Comparison of ENCODE assay signal across 7 cellular contexts in genomic region chr5:172787538-172787937, GRCh38. TPM values are rescaled to one million over a fixed set of nuclear protein-coding genes. Genes with fewer than 3 reads are reported as not detected.
DNase-seq lines count a peak whose midpoint lies in the region; ATAC-seq and TF ChIP-seq lines count a peak whose summit lies in the region.
"Not testable (repeated sequence)": the region's sequence is repeated elsewhere in the genome, so short reads cannot be mapped to it uniquely, and the experiment has no call there.

No MANE protein-coding gene starts in this region.

- not testable (repeated sequence) for TF ChIP-seq EP300 in upper lobe of left lung (IDR thresholded peaks at IDR 0.05)

- not testable (repeated sequence) for TF ChIP-seq CTCF in adrenal gland (IDR thresholded peaks at IDR 0.05); endodermal cell (conservative IDR thresholded peaks at IDR 0.05); spleen (IDR thresholded peaks at IDR 0.05 in 8 of 11, conservative IDR thresholded peaks at IDR 0.05 in 3 of 11); upper lobe of left lung (IDR thresholded peaks at IDR 0.05)

- not testable (repeated sequence) for H3K27ac Mint-ChIP-seq in endodermal cell

- H3K4me1 Mint-ChIP-seq in endodermal cell = peaks cover 13% of the 10 kb centered on the region

- not testable (repeated sequence) for H3K36me3 Mint-ChIP-seq in endodermal cell (ENCODE audit: low read depth)

- H4K20me1 ChIP-seq in BLaER1 = not testable (repeated sequence)

- not testable (repeated sequence) for H3K4me3 Mint-ChIP-seq in endodermal cell

- not testable (repeated sequence) for H3K9me3 ChIP-seq in BLaER1; HUES48 (ENCODE audit: control insufficient read depth, insufficient read depth, low read length); KOPT-K1 (ENCODE audit: insufficient read depth, low read length, poor library complexity, severe bottlenecking); adrenal gland (replicated peaks in 1 of 3); endodermal cell (ENCODE audit: control insufficient read depth, low read length); spleen; upper lobe of left lung

- peak overlapping the region; percentile 90 for H3K4me2 ChIP-seq in BLaER1

- intact Hi-C loops in adrenal gland (cut with DNase I); spleen (cut with DNase I; ENCODE audit: low total_unique reads): not testable (repeated sequence)

- WGBS in adrenal gland, 4 donors = 91 to 96% (median 93%) methylated on average over 3 of the region's 3 CpGs
- WGBS in endodermal cell (ENCODE audit: insufficient coverage in 1 of 2, insufficient read length in 1 of 2), 2 experiments = 73 to 76% methylated on average over 2 to 3 of the region's 3 CpGs
- WGBS in spleen, 5 donors = 72 to 90% (median 77%) methylated on average over 3 of the region's 3 CpGs
- WGBS in upper lobe of left lung, 2 donors = 88 to 94% methylated on average over 3 of the region's 3 CpGs

- H3K36me3 ChIP-seq in BLaER1; HUES48 (ENCODE audit: control insufficient read depth, insufficient read depth, low read length); KOPT-K1 (ENCODE audit: insufficient read depth, low read length); adrenal gland (replicated peaks in 1 of 2); endodermal cell (ENCODE audit: control insufficient read depth, insufficient read depth, low read length); spleen; upper lobe of left lung: not testable (repeated sequence)

- peak overlapping the region; percentile 97 for H3K27ac ChIP-seq in BLaER1
- peak overlapping the region; percentile 56 for H3K27ac ChIP-seq in HUES48 (ENCODE audit: low read depth, low read length)
- peak overlapping the region; percentile 97 for H3K27ac ChIP-seq in KOPT-K1 (ENCODE audit: low read depth, low read length, poor library complexity, severe bottlenecking)
- peak overlapping the region in 4 of 5 donors; percentile 4 to 95 (median 92) for H3K27ac ChIP-seq in adrenal gland
- not testable (repeated sequence) for H3K27ac ChIP-seq in endodermal cell (ENCODE audit: low read depth, low read length)
- H3K27ac ChIP-seq in spleen = peak overlapping the region in 7 of 8 donors; percentile 78 to 98 (median 89)
- H3K27ac ChIP-seq in upper lobe of left lung = peak overlapping the region; percentile 44 to 89 (median 81)

- peaks cover 69% of the 10 kb centered on the region for H3K4me1 ChIP-seq in BLaER1
- H3K4me1 ChIP-seq in HUES48 (ENCODE audit: control insufficient read depth, insufficient read depth, low read length) = not testable (repeated sequence)
- H3K4me1 ChIP-seq in adrenal gland (replicated peaks in 1 of 2) = peaks cover 24 to 29% of the 10 kb centered on the region in 2 donors
- peaks cover 15% of the 10 kb centered on the region for H3K4me1 ChIP-seq in endodermal cell (ENCODE audit: control insufficient read depth, insufficient read depth, low read length)
- H3K4me1 ChIP-seq in spleen = peaks cover 11 to 58% (median 39%) of the 10 kb centered on the region in 6 donors
- H3K4me1 ChIP-seq in upper lobe of left lung = peaks cover 26 to 41% (median 32%) of the 10 kb centered on the region in 4 donors

- DNase-seq in adrenal gland, spleen, upper lobe of left lung: not testable (repeated sequence)
- peak; percentile 72 for DNase-seq in endodermal cell

- not testable (repeated sequence) for H3K27me3 Mint-ChIP-seq in endodermal cell (ENCODE audit: insufficient read depth)

- H3K27me3 ChIP-seq in BLaER1; HUES48 (ENCODE audit: control insufficient read depth, insufficient read depth, low read length); adrenal gland; endodermal cell (ENCODE audit: control insufficient read depth, insufficient read depth, low read length, poor library complexity, severe bottlenecking); spleen (replicated peaks in 1 of 7); upper lobe of left lung: not testable (repeated sequence)

- not testable (repeated sequence) for ATAC-seq in upper lobe of left lung (ENCODE audit: low FRiP score in 2 of 2)

- peak overlapping the region; percentile 80 for H3K9ac ChIP-seq in BLaER1
- not testable (repeated sequence) for H3K9ac ChIP-seq in HUES48 (ENCODE audit: low read depth, low read length); endodermal cell (ENCODE audit: extremely low read depth, low read length, poor library complexity, severe bottlenecking)

- not testable (repeated sequence) for H3K4me3 ChIP-seq in BLaER1; HUES48 (ENCODE audit: low read depth, low read length); adrenal gland; endodermal cell (ENCODE audit: low read length); spleen; upper lobe of left lung

- not testable (repeated sequence) for H3K9me3 Mint-ChIP-seq in endodermal cell

- TF ChIP-seq POLR2A in adrenal gland (IDR thresholded peaks at IDR 0.05); spleen (IDR thresholded peaks at IDR 0.05); upper lobe of left lung (IDR thresholded peaks at IDR 0.05): not testable (repeated sequence)

RNA-seq across cellular contexts. Expression of gene DUSP1, which starts 16.5 kb away (rescaled TPM):
- 100 to 1,000 TPM in 7 of 8 donors, 10 to 100 TPM in 1; 60.5 to 603 (median 339) TPM for total RNA-seq in adrenal gland
- 100 to 1,000 TPM in 1 of 3 donors, 10 to 100 TPM in 2; 59.5 to 107 (median 77.1) TPM for polyA plus RNA-seq in adrenal gland
- total RNA-seq in endodermal cell = 10 to 100 TPM in 1 of 2 donors, 1 to 10 TPM in 1; 9.2 to 11.0 TPM
- 16.8 TPM for polyA plus RNA-seq in endodermal cell (2013, experiment 1 of 2)
- polyA plus RNA-seq in endodermal cell (2013, experiment 2 of 2) = 18.1 TPM
- total RNA-seq in spleen = 100 to 1,000 TPM; 197 to 818 (median 376) TPM
- 100 to 1,000 TPM in 1 of 3 donors, 10 to 100 TPM in 2; 46.0 to 116 (median 68.9) TPM for polyA plus RNA-seq in spleen
- 1,000 to 10,000 TPM in 3 of 6 donors, 100 to 1,000 TPM in 3; 568 to 1,492 (median 904) TPM for total RNA-seq in upper lobe of left lung

RNA-seq across cellular contexts. Expression of gene ERGIC1, which starts 46.5 kb away (rescaled TPM):
- 100 to 1,000 TPM; 108 to 410 (median 254) TPM for total RNA-seq in adrenal gland
- polyA plus RNA-seq in adrenal gland = 100 to 1,000 TPM in 2 of 3 donors, 10 to 100 TPM in 1; 71.9 to 450 (median 103) TPM
- total RNA-seq in endodermal cell = 10 to 100 TPM; 81.9 to 94.8 TPM
- polyA plus RNA-seq in endodermal cell (2013, experiment 1 of 2) = 79.3 TPM
- 73.2 TPM for polyA plus RNA-seq in endodermal cell (2013, experiment 2 of 2)
- 100 to 1,000 TPM in 6 of 7 donors, 10 to 100 TPM in 1; 96.6 to 166 (median 143) TPM for total RNA-seq in spleen
- polyA plus RNA-seq in spleen = 10 to 100 TPM; 36.9 to 84.6 (median 46.8) TPM
- 100 to 1,000 TPM; 158 to 225 (median 173) TPM for total RNA-seq in upper lobe of left lung

Comparison
In these comparisons a context has a peak if more than half of its experiments do, and no peak if none do; other contexts are left out.
1. RNA of gene DUSP1, which starts 16.5 kb away (total RNA-seq): 568 to 1,492 TPM in upper lobe of left lung, 197 to 818 TPM in spleen and 60.5 to 603 TPM in adrenal gland; 9.2 to 11.0 TPM in endodermal cell; every median in the first group is over 4 times any median in the second.